ENCODE assay signal across 11 cellular contexts in genomic region chr6:33286946-33287914, GRCh38. TPM values are rescaled to one million over a fixed set of nuclear protein-coding genes. Genes with fewer than 3 reads are reported as not detected.
DNase-seq lines count a peak whose midpoint lies in the region; ATAC-seq and TF ChIP-seq lines count a peak whose summit lies in the region.
"Had no signal": no experiment of that assay in that cellular context is flagged by ENCODE, and none has a peak within 500 bp of the region (broad histone marks: within the 10 kb centered on the region; RNA-seq: fewer than 3 reads in every experiment).

No MANE protein-coding gene starts in this region.

- H3K36me3 ChIP-seq in prostate gland (no peaks in the 10 kb centered on the region), adrenal gland (replicated peaks in 1 of 2) (peaks cover 0 to 65% of the 10 kb centered on the region in 2 donors)

- no peaks in the 10 kb centered on the region for H3K9me3 ChIP-seq in prostate gland
- no peaks in the 10 kb centered on the region for H3K9me3 ChIP-seq in adrenal gland (replicated peaks in 1 of 3)

- no peaks in the 10 kb centered on the region for H3K27me3 Mint-ChIP-seq in activated naive CD4-positive, alpha-beta T cell treated with anti-CD3 and anti-CD28 coated beads for 36 hours (ENCODE audit: low read depth)
- peaks cover 4% of the 10 kb centered on the region for H3K27me3 Mint-ChIP-seq in endothelial cell (ENCODE audit: unreplicated experiment)

- peak overlapping the region; percentile 99 for H3K4me3 Mint-ChIP-seq in activated naive CD4-positive, alpha-beta T cell treated with anti-CD3 and anti-CD28 coated beads for 36 hours
- H3K4me3 Mint-ChIP-seq in endothelial cell (ENCODE audit: unreplicated experiment): peak overlapping the region; percentile 95
- H3K4me3 Mint-ChIP-seq in stimulated activated effector memory CD8-positive, alpha-beta T cell treated with anti-CD3 and anti-CD28 coated beads, Interleukin-12 subunit alpha, Interleukin-12 subunit beta, amount 100 ng/mL, for 72 hours: peak overlapping the region; percentile 90

- intact Hi-C loops in activated naive CD4-positive, alpha-beta T cell treated with anti-CD3 and anti-CD28 coated beads for 36 hours (cut with micrococcal nuclease): no loop called here
- intact Hi-C loops in prostate gland (cut with DNase I): no loop called here
- intact Hi-C loops in adrenal gland (cut with DNase I): no loop called here

- CTCF ChIA-PET in activated naive CD4-positive, alpha-beta T cell treated with anti-CD3 and anti-CD28 coated beads for 36 hours (lab: Charles Lee): interaction anchor here (0.9 to 1.3 kb wide), 2 partner anchors 10 to 163 kb away, joined by 3 read pairs; partner anchors contain the start of gene B3GALT4

- H3K27me3 ChIP-seq in prostate gland (replicated peaks; ENCODE audit: insufficient read depth) (no peaks in the 10 kb centered on the region), adrenal gland (no peaks in the 10 kb centered on the region)

- H3K4me1 ChIP-seq in prostate gland (replicated peaks) (peaks cover 11% of the 10 kb centered on the region), adrenal gland (replicated peaks in 1 of 2) (peaks cover 5 to 21% of the 10 kb centered on the region in 2 donors)

- TF ChIP-seq POLR2A in prostate gland (IDR thresholded peaks at IDR 0.05) (no peak), adrenal gland (IDR thresholded peaks at IDR 0.05) (no peak)

- 87% methylated on average over 22 of the region's 22 CpGs for WGBS in prostate gland
- 79 to 91% (median 86%) methylated on average over 14 to 22 of the region's 22 CpGs for WGBS in adrenal gland, 4 donors

- in situ Hi-C loops in SK-MEL-5 (cut with HindIII; ENCODE audit: low pct_unique_long_range_greater_than_20kb, low sequenced_read_pairs): no loop called here

- ATAC-seq in stimulated activated effector memory CD8-positive, alpha-beta T cell treated with anti-CD3 and anti-CD28 coated beads, Interleukin-12 subunit alpha, Interleukin-12 subunit beta, amount 100 ng/mL, for 72 hours: no peak

- no peaks in the 10 kb centered on the region for H3K9me3 Mint-ChIP-seq in activated naive CD4-positive, alpha-beta T cell treated with anti-CD3 and anti-CD28 coated beads for 36 hours
- no peaks in the 10 kb centered on the region for H3K9me3 Mint-ChIP-seq in endothelial cell (ENCODE audit: unreplicated experiment)
- no peaks in the 10 kb centered on the region for H3K9me3 Mint-ChIP-seq in stimulated activated effector memory CD8-positive, alpha-beta T cell treated with anti-CD3 and anti-CD28 coated beads, Interleukin-12 subunit alpha, Interleukin-12 subunit beta, amount 100 ng/mL, for 72 hours

- no peak overlapping the region for H3K27ac Mint-ChIP-seq in activated naive CD4-positive, alpha-beta T cell treated with anti-CD3 and anti-CD28 coated beads for 36 hours
- peak overlapping the region; percentile 44 for H3K27ac Mint-ChIP-seq in endothelial cell (ENCODE audit: unreplicated experiment)
- peak overlapping the region; percentile 80 for H3K27ac Mint-ChIP-seq in stimulated activated effector memory CD8-positive, alpha-beta T cell treated with anti-CD3 and anti-CD28 coated beads, Interleukin-12 subunit alpha, Interleukin-12 subunit beta, amount 100 ng/mL, for 72 hours

- DNase-seq in activated naive CD4-positive, alpha-beta T cell treated with anti-CD3 and anti-CD28 coated beads for 36 hours: no peak
- no peak for DNase-seq in activated naive CD4-positive, alpha-beta T cell treated with Interleukin-2 at 50 U/mL for 16 hours
- DNase-seq in SK-MEL-5 (ENCODE audit: low read depth, low spot score): peak; percentile 57
- no peak for DNase-seq in endothelial cell (ENCODE audit: low spot score)
- no peak for DNase-seq in stimulated activated effector memory CD8-positive, alpha-beta T cell treated with anti-CD3 and anti-CD28 coated beads, Interleukin-12 subunit alpha, Interleukin-12 subunit beta, amount 100 ng/mL, for 72 hours (ENCODE audit: low spot score in 2 of 2)
- no peak for DNase-seq in prostate gland (ENCODE audit: low spot score)
- DNase-seq in H4 (ENCODE audit: low spot score): no peak
- no peak for DNase-seq in adrenal gland
- DNase-seq: stimulated activated CD4-positive, alpha-beta T cell treated with anti-CD3 and anti-CD28 coated beads, Interleukin-12 subunit alpha, Interleukin-12 subunit beta, amount 100 ng/mL, for 4 hours had no signal

- peaks cover 20% of the 10 kb centered on the region for H3K36me3 Mint-ChIP-seq in activated naive CD4-positive, alpha-beta T cell treated with anti-CD3 and anti-CD28 coated beads for 36 hours (ENCODE audit: low read depth)
- H3K36me3 Mint-ChIP-seq in endothelial cell (ENCODE audit: low read depth, unreplicated experiment): peaks cover 23% of the 10 kb centered on the region
- H3K36me3 Mint-ChIP-seq in stimulated activated effector memory CD8-positive, alpha-beta T cell treated with anti-CD3 and anti-CD28 coated beads, Interleukin-12 subunit alpha, Interleukin-12 subunit beta, amount 100 ng/mL, for 72 hours: peaks cover 98% of the 10 kb centered on the region

- no peak overlapping the region for H3K4me3 ChIP-seq in prostate gland
- no peak overlapping the region for H3K4me3 ChIP-seq in adrenal gland

- TF ChIP-seq CTCF in endothelial cell (IDR thresholded peaks at IDR 0.05; ENCODE audit: unreplicated experiment) (no peak), prostate gland (IDR thresholded peaks at IDR 0.05) (no peak), adrenal gland (IDR thresholded peaks at IDR 0.05) (no peak)

- H3K27ac ChIP-seq in prostate gland (no peak overlapping the region), adrenal gland (no peak overlapping the region)

- peaks cover 43% of the 10 kb centered on the region for H3K4me1 Mint-ChIP-seq in activated naive CD4-positive, alpha-beta T cell treated with anti-CD3 and anti-CD28 coated beads for 36 hours (ENCODE audit: low read depth)
- peaks cover 38% of the 10 kb centered on the region for H3K4me1 Mint-ChIP-seq in endothelial cell (ENCODE audit: unreplicated experiment)
- peaks cover 52% of the 10 kb centered on the region for H3K4me1 Mint-ChIP-seq in stimulated activated effector memory CD8-positive, alpha-beta T cell treated with anti-CD3 and anti-CD28 coated beads, Interleukin-12 subunit alpha, Interleukin-12 subunit beta, amount 100 ng/mL, for 72 hours

RNA-seq across cellular contexts. Expression of gene WDR46, which starts 1.8 kb away (rescaled TPM):
- 10 to 100 TPM; 42.5 to 42.9 TPM for total RNA-seq in activated naive CD4-positive, alpha-beta T cell treated with anti-CD3 and anti-CD28 coated beads for 36 hours
- total RNA-seq in SK-MEL-5 (2014; rRNA removed; shearing (Covaris generic)): 85.9 and 93.6 TPM in 2 replicates
- polyA plus RNA-seq in SK-MEL-5 (2015; cell fraction: cytosol; rRNA removed): 84.5 and 88.9 TPM in 2 replicates
- polyA plus RNA-seq in SK-MEL-5 (2015; cell fraction: nucleus; rRNA removed): 302 and 385 TPM in 2 replicates
- 48.5 TPM for total RNA-seq in endothelial cell (ENCODE audit: unreplicated experiment)
- 10 to 100 TPM; 41.3 to 47.2 TPM for total RNA-seq in prostate gland
- 89.0 and 99.5 TPM in 2 replicates for total RNA-seq in H4 (2014; rRNA removed; shearing (Covaris generic))
- 100 to 1,000 TPM in 1 of 8 donors, 10 to 100 TPM in 7; 44.0 to 117 (median 50.2) TPM for total RNA-seq in adrenal gland
- polyA plus RNA-seq in adrenal gland: 100 to 1,000 TPM in 2 of 3 donors, 10 to 100 TPM in 1; 48.7 to 139 (median 104) TPM

RNA-seq across cellular contexts. Expression of gene PFDN6, which starts 2.2 kb away (rescaled TPM):
- total RNA-seq in activated naive CD4-positive, alpha-beta T cell treated with anti-CD3 and anti-CD28 coated beads for 36 hours: 10 to 100 TPM; 67.9 to 81.3 TPM
- total RNA-seq in SK-MEL-5 (2014; rRNA removed; shearing (Covaris generic)): 128 and 143 TPM in 2 replicates
- polyA plus RNA-seq in SK-MEL-5 (2015; cell fraction: cytosol; rRNA removed): 129 and 144 TPM in 2 replicates
- polyA plus RNA-seq in SK-MEL-5 (2015; cell fraction: nucleus; rRNA removed): 72.8 and 84.4 TPM in 2 replicates
- total RNA-seq in endothelial cell (ENCODE audit: unreplicated experiment) (33.3 TPM), prostate gland (10 to 100 TPM; 24.1 to 59.7 TPM), adrenal gland (100 to 1,000 TPM in 1 of 8 donors, 10 to 100 TPM in 6, 1 to 10 TPM in 1; 6.8 to 137 (median 45.7) TPM)
- 85.0 and 105 TPM in 2 replicates for total RNA-seq in H4 (2014; rRNA removed; shearing (Covaris generic))
- polyA plus RNA-seq in adrenal gland: 100 to 1,000 TPM; 180 to 830 (median 713) TPM

RNA-seq across cellular contexts. Expression of gene B3GALT4, which starts 10.3 kb away (rescaled TPM):
- 1 to 10 TPM; 4.4 TPM for total RNA-seq in activated naive CD4-positive, alpha-beta T cell treated with anti-CD3 and anti-CD28 coated beads for 36 hours
- total RNA-seq in SK-MEL-5 (2014; rRNA removed; shearing (Covaris generic)): 0.83 and 1.0 TPM in 2 replicates
- polyA plus RNA-seq in SK-MEL-5 (2015; cell fraction: cytosol; rRNA removed): 0.31 and 2.6 TPM in 2 replicates
- polyA plus RNA-seq in SK-MEL-5 (2015; cell fraction: nucleus; rRNA removed): 0.25 TPM in 1 of 2 replicates, not detected in the other
- 3.8 TPM for total RNA-seq in endothelial cell (ENCODE audit: unreplicated experiment)
- total RNA-seq in prostate gland: 10 to 100 TPM; 15.8 to 21.4 TPM
- not detected in 2 replicates for total RNA-seq in H4 (2014; rRNA removed; shearing (Covaris generic))
- total RNA-seq in adrenal gland: 10 to 100 TPM in 7 of 8 donors, 1 to 10 TPM in 1; 8.5 to 23.7 (median 16.3) TPM
- 10 to 100 TPM in 2 of 3 donors, 1 to 10 TPM in 1; 2.6 to 11.4 (median 11.0) TPM for polyA plus RNA-seq in adrenal gland
- total RNA-seq: M059J, myocyte had no signal

RNA-seq across cellular contexts. Expression of gene RGL2, which starts 11.5 kb away (rescaled TPM):
- total RNA-seq in activated naive CD4-positive, alpha-beta T cell treated with anti-CD3 and anti-CD28 coated beads for 36 hours: 10 to 100 TPM; 23.8 to 27.8 TPM
- total RNA-seq in SK-MEL-5 (2014; rRNA removed; shearing (Covaris generic)): 11.9 and 14.6 TPM in 2 replicates
- polyA plus RNA-seq in SK-MEL-5 (2015; cell fraction: cytosol; rRNA removed): 16.8 and 21.9 TPM in 2 replicates
- 156 and 161 TPM in 2 replicates for polyA plus RNA-seq in SK-MEL-5 (2015; cell fraction: nucleus; rRNA removed)
- total RNA-seq in endothelial cell (ENCODE audit: unreplicated experiment): 167 TPM
- 100 to 1,000 TPM in 1 of 2 donors, 10 to 100 TPM in 1; 98.7 to 107 TPM for total RNA-seq in prostate gland
- total RNA-seq in H4 (2014; rRNA removed; shearing (Covaris generic)): 14.7 and 17.5 TPM in 2 replicates
- total RNA-seq in adrenal gland: 100 to 1,000 TPM in 1 of 8 donors, 10 to 100 TPM in 7; 51.3 to 177 (median 85.4) TPM
- polyA plus RNA-seq in adrenal gland: 100 to 1,000 TPM in 2 of 3 donors, 10 to 100 TPM in 1; 36.4 to 224 (median 147) TPM

RNA-seq across cellular contexts. Expression of gene RPS18, which starts 15.4 kb away (rescaled TPM):
- 1,000 to 10,000 TPM; 5,497 to 5,551 TPM for total RNA-seq in activated naive CD4-positive, alpha-beta T cell treated with anti-CD3 and anti-CD28 coated beads for 36 hours
- 4,185 and 4,422 TPM in 2 replicates for total RNA-seq in SK-MEL-5 (2014; rRNA removed; shearing (Covaris generic))
- polyA plus RNA-seq in SK-MEL-5 (2015; cell fraction: cytosol; rRNA removed): 2,277 and 3,149 TPM in 2 replicates
- 464 and 696 TPM in 2 replicates for polyA plus RNA-seq in SK-MEL-5 (2015; cell fraction: nucleus; rRNA removed)
- total RNA-seq in endothelial cell (ENCODE audit: unreplicated experiment) (2,251 TPM), prostate gland (1,000 to 10,000 TPM; 1,990 to 4,594 TPM), adrenal gland (1,000 to 10,000 TPM; 1,323 to 2,333 (median 2,032) TPM)
- total RNA-seq in H4 (2014; rRNA removed; shearing (Covaris generic)): 2,534 and 2,796 TPM in 2 replicates
- 1,000 to 10,000 TPM; 1,797 to 8,448 (median 4,417) TPM for polyA plus RNA-seq in adrenal gland
